8 cellular contexts compared by ENCODE assay signal in genomic region chr4:118034061-118034785, GRCh38. TPM values are rescaled to one million over a fixed set of nuclear protein-coding genes. Genes with fewer than 3 reads are reported as not detected.
A peak's percentile ranks its signal among the peaks of the same experiment; 100 is the strongest.
DNase-seq lines count a peak whose midpoint lies in the region; ATAC-seq and TF ChIP-seq lines count a peak whose summit lies in the region.

Gene NDST3 (plus strand): TSS chr4:118034486. CDS start chr4:118053911, 19,425 bp downstream.

- H3K27ac ChIP-seq in ACC112 (ENCODE audit: low read depth, low read length): no peak within 1 kb of the TSS
- H3K27ac ChIP-seq in cardiac muscle cell: no peak within 1 kb of the TSS

- no peak within 1 kb of the TSS for H3K27ac Mint-ChIP-seq in activated T-helper 2 cell treated with anti-CD3 and anti-CD28 coated beads, Interferon-gamma antibody, Interleukin-2, Interleukin-4, amounts not matched to agents 10 μg/mL and 5 μg/mL and 100 μg/mL, durations not matched to agents 14 hours and 24 hours and 36 hours
- H3K27ac Mint-ChIP-seq in progenitor cell of endocrine pancreas: no peak within 1 kb of the TSS

- H3K9me3 ChIP-seq in cardiac muscle cell (ENCODE audit: low read depth): no peaks in the 10 kb centered on the region

- peaks cover 52% of the 10 kb centered on the region for H3K27me3 Mint-ChIP-seq in activated T-helper 2 cell treated with anti-CD3 and anti-CD28 coated beads, Interferon-gamma antibody, Interleukin-2, Interleukin-4, amounts not matched to agents 10 μg/mL and 5 μg/mL and 100 μg/mL, durations not matched to agents 14 hours and 24 hours and 36 hours (ENCODE audit: low read depth)
- peaks cover 27% of the 10 kb centered on the region for H3K27me3 Mint-ChIP-seq in progenitor cell of endocrine pancreas

- no peaks in the 10 kb centered on the region for H3K36me3 ChIP-seq in ACC112 (ENCODE audit: insufficient read depth, low read length)
- H3K36me3 ChIP-seq in cardiac muscle cell: no peaks in the 10 kb centered on the region

- H3K4me1 ChIP-seq in ACC112 (ENCODE audit: control insufficient read depth, insufficient read depth, low read length, unreplicated experiment) (no peaks in the 10 kb centered on the region), cardiac muscle cell (ENCODE audit: low read depth) (no peaks in the 10 kb centered on the region)

- H3K79me2 ChIP-seq in ACC112 (ENCODE audit: control insufficient read depth, insufficient read depth, low read length, unreplicated experiment): no peaks in the 10 kb centered on the region

- peak; percentile 40 for DNase-seq in GM12865 (ENCODE audit: low read depth)
- peak; percentile 55 for DNase-seq in NCI-H345 treated with DMSO at 0.1 percent for 48 hours (lab: John Stamatoyannopoulos, UW; ENCODE audit: unreplicated experiment)
- DNase-seq in activated T-helper 2 cell treated with anti-CD3 and anti-CD28 coated beads, Interferon-gamma antibody, Interleukin-2, Interleukin-4, amounts not matched to agents 10 μg/mL and 5 μg/mL and 100 μg/mL, durations not matched to agents 14 hours and 24 hours and 36 hours (ENCODE audit: low spot score): no peak
- peak; percentile 55 to 87 for DNase-seq in cardiac muscle cell (ENCODE audit: low read depth in 1 of 2, low spot score in 1 of 2)
- peak; percentile 41 for DNase-seq in progenitor cell of endocrine pancreas (ENCODE audit: low spot score, unreplicated experiment)

- H3K4me1 Mint-ChIP-seq in activated T-helper 2 cell treated with anti-CD3 and anti-CD28 coated beads, Interferon-gamma antibody, Interleukin-2, Interleukin-4, amounts not matched to agents 10 μg/mL and 5 μg/mL and 100 μg/mL, durations not matched to agents 14 hours and 24 hours and 36 hours (ENCODE audit: low read depth): peaks cover 7% of the 10 kb centered on the region
- peaks cover 1% of the 10 kb centered on the region for H3K4me1 Mint-ChIP-seq in progenitor cell of endocrine pancreas (ENCODE audit: low read depth)

- H3K36me3 Mint-ChIP-seq in activated T-helper 2 cell treated with anti-CD3 and anti-CD28 coated beads, Interferon-gamma antibody, Interleukin-2, Interleukin-4, amounts not matched to agents 10 μg/mL and 5 μg/mL and 100 μg/mL, durations not matched to agents 14 hours and 24 hours and 36 hours (ENCODE audit: low read depth): peaks cover 2% of the 10 kb centered on the region
- no peaks in the 10 kb centered on the region for H3K36me3 Mint-ChIP-seq in progenitor cell of endocrine pancreas (ENCODE audit: insufficient read depth)

- H3K4me3 Mint-ChIP-seq in activated T-helper 2 cell treated with anti-CD3 and anti-CD28 coated beads, Interferon-gamma antibody, Interleukin-2, Interleukin-4, amounts not matched to agents 10 μg/mL and 5 μg/mL and 100 μg/mL, durations not matched to agents 14 hours and 24 hours and 36 hours (ENCODE audit: low read depth): peak within 1 kb of the TSS; percentile 69
- peak within 1 kb of the TSS; percentile 71 for H3K4me3 Mint-ChIP-seq in progenitor cell of endocrine pancreas (ENCODE audit: low read depth)

- H3K4me3 ChIP-seq in ACC112 (ENCODE audit: low read depth, low read length): peak within 1 kb of the TSS; percentile 62
- no peak within 1 kb of the TSS for H3K4me3 ChIP-seq in GM12865 (ENCODE audit: low read depth, low read length)
- H3K4me3 ChIP-seq in cardiac muscle cell: peak within 1 kb of the TSS; percentile 56

- H3K27me3 ChIP-seq in ACC112 (ENCODE audit: insufficient read depth, low read length) (peaks cover 65% of the 10 kb centered on the region), cardiac muscle cell (peaks cover 16% of the 10 kb centered on the region)

- ATAC-seq in HG03103 (IDR thresholded peaks at IDR 0.05; ENCODE audit: low read depth, unreplicated experiment) (peak; percentile 62), HG03039 (IDR thresholded peaks at IDR 0.05; ENCODE audit: unreplicated experiment) (no peak)

- H2AFZ ChIP-seq in ACC112 (ENCODE audit: low read length, unreplicated experiment): peak within 1 kb of the TSS; percentile 30

- intact Hi-C loops in activated T-helper 2 cell treated with anti-CD3 and anti-CD28 coated beads, Interferon-gamma antibody, Interleukin-2, Interleukin-4, amounts not matched to agents 10 μg/mL and 5 μg/mL and 100 μg/mL, durations not matched to agents 14 hours and 24 hours and 36 hours (cut with micrococcal nuclease): loop anchor here (5.0 kb wide), 1 partner anchor 188 kb away; no protein-coding TSS in a partner anchor

- TF ChIP-seq CTCF in GM12865 (IDR thresholded peaks at IDR 0.05; ENCODE audit: insufficient read depth, low read depth, low read length, missing control alignments) (peak; percentile 23), cardiac muscle cell (IDR thresholded peaks at IDR 0.05; ENCODE audit: low read depth, low read length) (peak; percentile 23), progenitor cell of endocrine pancreas (IDR thresholded peaks at IDR 0.05; ENCODE audit: unreplicated experiment) (peak; percentile 66)

- no peaks in the 10 kb centered on the region for H3K9me3 Mint-ChIP-seq in activated T-helper 2 cell treated with anti-CD3 and anti-CD28 coated beads, Interferon-gamma antibody, Interleukin-2, Interleukin-4, amounts not matched to agents 10 μg/mL and 5 μg/mL and 100 μg/mL, durations not matched to agents 14 hours and 24 hours and 36 hours
- no peaks in the 10 kb centered on the region for H3K9me3 Mint-ChIP-seq in progenitor cell of endocrine pancreas (ENCODE audit: low read depth)

RNA-seq across cellular contexts. Expression of gene NDST3, which starts in this region (rescaled TPM):
- 0.07 TPM in 1 of 2 replicates, not detected in the other for total RNA-seq in activated T-helper 2 cell treated with anti-CD3 and anti-CD28 coated beads, Interferon-gamma antibody, Interleukin-2, Interleukin-4, amounts not matched to agents 10 μg/mL and 5 μg/mL and 100 μg/mL, durations not matched to agents 14 hours and 24 hours and 36 hours
- total RNA-seq in cardiac muscle cell (0.18 and 0.24 TPM in 2 replicates), progenitor cell of endocrine pancreas (1.8 and 2.0 TPM in 2 replicates)
- 0.07 TPM in 1 of 2 replicates, not detected in the other for polyA plus RNA-seq in cardiac muscle cell

Comparison
In these comparisons a context has a peak if more than half of its experiments do, and no peak if none do; other contexts are left out.
1. Peak in DNase-seq and H3K4me3 ChIP-seq in cardiac muscle cell; RNA of the gene not detected or under 1 TPM.